Comparison of ENCODE assay signal across 17 cellular contexts in the genomic region with DNA sequence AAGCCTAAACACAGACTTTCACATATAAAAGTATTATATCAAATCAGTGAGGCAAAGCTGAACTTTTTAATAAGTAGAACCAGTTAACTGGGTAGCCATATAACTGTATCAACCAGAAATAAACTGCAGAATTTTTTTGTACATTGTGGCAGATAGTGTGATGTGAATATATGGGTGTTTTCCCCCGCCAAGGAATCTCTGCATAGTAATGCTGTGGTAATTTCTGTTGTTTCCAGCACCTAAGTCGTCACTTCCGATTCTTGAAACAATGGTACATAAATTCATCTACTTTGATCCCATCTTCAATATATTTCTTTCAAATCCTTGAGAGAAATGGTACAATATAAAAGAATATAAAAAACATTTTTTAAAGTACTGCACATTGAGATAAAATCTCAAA.
"Had no signal": no experiment of that assay in that cellular context is flagged by ENCODE, and none has a peak within 500 bp of the region (broad histone marks: within the 10 kb centered on the region; RNA-seq: fewer than 3 reads in every experiment).

No MANE protein-coding gene starts in this region.

- H3K36me3 ChIP-seq: neutrophil, thoracic aorta had no signal

- H3K4me3 Mint-ChIP-seq: activated naive CD8-positive, alpha-beta T cell treated with anti-CD3 and anti-CD28 coated beads, Interleukin-2, amount 10 ng/mL, durations not matched to agents 7 days and 5 days; activated T-cell treated with anti-CD3 and anti-CD28 coated beads, Interleukin-2, amount 50 U/mL, for 72 hours; immature natural killer cell; naive thymus-derived CD8-positive, alpha-beta T cell; stimulated activated naive CD8-positive, alpha-beta T cell treated with anti-CD3 and anti-CD28 coated beads, Interleukin-15, amount 100 ng/mL, for 72 hours; WTC11 had no signal

- ATAC-seq: activated T-cell treated with anti-CD3 and anti-CD28 coated beads, Interleukin-2, amount 50 U/mL, for 72 hours; esophagus mucosa; naive thymus-derived CD8-positive, alpha-beta T cell; stimulated activated naive CD8-positive, alpha-beta T cell treated with anti-CD3 and anti-CD28 coated beads, Interleukin-15, amount 100 ng/mL, for 72 hours; WTC11 had no signal

- H3K27ac ChIP-seq: dorsolateral prefrontal cortex, neutrophil, thoracic aorta had no signal

- H3K27ac Mint-ChIP-seq: activated naive CD8-positive, alpha-beta T cell treated with anti-CD3 and anti-CD28 coated beads, Interleukin-2, amount 10 ng/mL, durations not matched to agents 7 days and 5 days; activated T-cell treated with anti-CD3 and anti-CD28 coated beads, Interleukin-2, amount 50 U/mL, for 72 hours; immature natural killer cell; stimulated activated naive CD8-positive, alpha-beta T cell treated with anti-CD3 and anti-CD28 coated beads, Interleukin-15, amount 100 ng/mL, for 72 hours; WTC11 had no signal

- DNase-seq: activated CD4-positive, alpha-beta T cell treated with anti-CD3 and anti-CD28 coated beads, Interleukin-2, amount 50 U/mL, for 4 hours; activated naive CD8-positive, alpha-beta T cell treated with anti-CD3 and anti-CD28 coated beads, Interleukin-2, amount 10 ng/mL, durations not matched to agents 7 days and 5 days; activated T-cell treated with anti-CD3 and anti-CD28 coated beads, Interleukin-2, amount 50 U/mL, for 72 hours; anterior cingulate cortex; dorsolateral prefrontal cortex; glutamatergic neuron; immature natural killer cell; naive thymus-derived CD8-positive, alpha-beta T cell; retina; stimulated activated CD4-positive, alpha-beta T cell treated with anti-CD3 and anti-CD28 coated beads, Interleukin-4, amount 100 ng/mL, for 1 hour; stimulated activated CD8-positive, alpha-beta memory T cell treated with anti-CD3 and anti-CD28 coated beads, Interleukin-4, amount 100 ng/mL, for 48 hours; stimulated activated naive CD8-positive, alpha-beta T cell treated with anti-CD3 and anti-CD28 coated beads, Interleukin-15, amount 100 ng/mL, for 72 hours had no signal

- H3K27me3 ChIP-seq: dorsolateral prefrontal cortex, neutrophil had no signal

- H3K4me3 ChIP-seq: dorsolateral prefrontal cortex, lung, thoracic aorta had no signal

- H3K9me3 Mint-ChIP-seq: activated T-cell treated with anti-CD3 and anti-CD28 coated beads, Interleukin-2, amount 50 U/mL, for 72 hours; immature natural killer cell; naive thymus-derived CD8-positive, alpha-beta T cell; stimulated activated naive CD8-positive, alpha-beta T cell treated with anti-CD3 and anti-CD28 coated beads, Interleukin-15, amount 100 ng/mL, for 72 hours; WTC11 had no signal

- H3K27me3 Mint-ChIP-seq: activated naive CD8-positive, alpha-beta T cell treated with anti-CD3 and anti-CD28 coated beads, Interleukin-2, amount 10 ng/mL, durations not matched to agents 7 days and 5 days; naive thymus-derived CD8-positive, alpha-beta T cell; stimulated activated naive CD8-positive, alpha-beta T cell treated with anti-CD3 and anti-CD28 coated beads, Interleukin-15, amount 100 ng/mL, for 72 hours had no signal

- H3K4me1 Mint-ChIP-seq: immature natural killer cell; stimulated activated naive CD8-positive, alpha-beta T cell treated with anti-CD3 and anti-CD28 coated beads, Interleukin-15, amount 100 ng/mL, for 72 hours had no signal

- H3K9me3 ChIP-seq: neutrophil, thoracic aorta had no signal
